Comparison of ENCODE assay signal across 20 cellular contexts in the genomic region with DNA sequence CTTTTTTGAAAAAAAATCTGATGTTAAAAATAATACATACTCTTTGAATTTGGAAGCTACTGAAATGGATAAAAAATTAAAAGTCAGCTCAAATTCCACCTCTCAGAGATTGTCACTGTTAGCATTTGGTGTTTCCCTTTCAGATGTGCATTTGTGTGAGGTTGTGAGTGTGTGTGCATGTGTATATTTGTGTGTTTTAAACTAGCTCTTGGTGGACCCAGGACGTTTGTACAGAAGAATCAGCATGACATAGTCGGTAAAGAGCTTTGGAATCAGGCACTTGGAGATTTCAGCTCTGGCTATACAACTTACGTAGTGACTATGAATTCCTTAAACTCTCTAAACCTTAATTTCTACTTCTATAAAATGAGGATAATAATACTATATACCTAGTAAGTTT.
"Had no signal": no experiment of that assay in that cellular context is flagged by ENCODE, and none has a peak within 500 bp of the region (broad histone marks: within the 10 kb centered on the region; RNA-seq: fewer than 3 reads in every experiment).

No MANE protein-coding gene starts in this region.

- DNase-seq: activated B cell treated with CpG ODN at 0.5 μM for 24 hours; activated CD4-positive, alpha-beta memory T cell treated with anti-CD3 and anti-CD28 coated beads for 36 hours; activated CD4-positive, alpha-beta T cell treated with anti-CD3 and anti-CD28 coated beads for 4 hours; activated naive CD4-positive, alpha-beta T cell; activated naive CD8-positive, alpha-beta T cell treated with anti-CD3 and anti-CD28 coated beads, Interleukin-2, amount 10 ng/mL, durations not matched to agents 7 days and 5 days; activated T-cell treated with anti-CD3 and anti-CD28 coated beads, Interleukin-2, amount 50 U/mL, for 1 hour; body of pancreas; effector memory CD8-positive, alpha-beta T cell; hippocampal formation; islet precursor cell; left colon; lower lobe of right lung; nephron progenitor cell; occipital lobe; posterior cingulate gyrus; retina; stimulated activated naive CD8-positive, alpha-beta T cell treated with anti-CD3 and anti-CD28 coated beads, Interleukin-15, Interleukin-2, amounts not matched to agents 100 U/mL and 50 U/mL, for 24 hours; uterus had no signal

- H3K9me3 ChIP-seq: body of pancreas, lower lobe of right lung, tibial nerve, uterus had no signal

- H3K27ac Mint-ChIP-seq: activated B cell treated with CpG ODN at 0.5 μM for 24 hours; activated CD4-positive, alpha-beta memory T cell treated with anti-CD3 and anti-CD28 coated beads for 36 hours; activated naive CD8-positive, alpha-beta T cell treated with anti-CD3 and anti-CD28 coated beads, Interleukin-2, amount 10 ng/mL, durations not matched to agents 7 days and 5 days; activated T-helper 17 cell treated with anti-CD3 and anti-CD28 coated beads, Interleukin-2, amount 50 U/mL, for 72 hours; effector memory CD8-positive, alpha-beta T cell; nephron progenitor cell had no signal

- H3K4me3 ChIP-seq: body of pancreas, lower lobe of right lung, tibial nerve, uterus had no signal

- H3K4me1 Mint-ChIP-seq: activated B cell treated with CpG ODN at 0.5 μM for 24 hours; activated T-helper 17 cell treated with anti-CD3 and anti-CD28 coated beads, Interleukin-2, amount 50 U/mL, for 72 hours had no signal

- H3K36me3 ChIP-seq: lower lobe of right lung, tibial nerve, uterus had no signal

- H3K27me3 Mint-ChIP-seq: activated B cell treated with CpG ODN at 0.5 μM for 24 hours; activated CD4-positive, alpha-beta memory T cell treated with anti-CD3 and anti-CD28 coated beads for 36 hours; activated T-helper 17 cell treated with anti-CD3 and anti-CD28 coated beads, Interleukin-2, amount 50 U/mL, for 72 hours had no signal

- H3K27me3 ChIP-seq: body of pancreas, tibial nerve, uterus had no signal

- H3K4me1 ChIP-seq: uterus had no signal

- H3K36me3 Mint-ChIP-seq: activated CD4-positive, alpha-beta memory T cell treated with anti-CD3 and anti-CD28 coated beads for 36 hours had no signal

- H3K9me3 Mint-ChIP-seq: activated B cell treated with CpG ODN at 0.5 μM for 24 hours; activated CD4-positive, alpha-beta memory T cell treated with anti-CD3 and anti-CD28 coated beads for 36 hours; activated naive CD8-positive, alpha-beta T cell treated with anti-CD3 and anti-CD28 coated beads, Interleukin-2, amount 10 ng/mL, durations not matched to agents 7 days and 5 days; activated T-helper 17 cell treated with anti-CD3 and anti-CD28 coated beads, Interleukin-2, amount 50 U/mL, for 72 hours; effector memory CD8-positive, alpha-beta T cell; nephron progenitor cell had no signal

- H3K4me3 Mint-ChIP-seq: activated B cell treated with CpG ODN at 0.5 μM for 24 hours; activated CD4-positive, alpha-beta memory T cell treated with anti-CD3 and anti-CD28 coated beads for 36 hours; activated naive CD8-positive, alpha-beta T cell treated with anti-CD3 and anti-CD28 coated beads, Interleukin-2, amount 10 ng/mL, durations not matched to agents 7 days and 5 days; activated T-helper 17 cell treated with anti-CD3 and anti-CD28 coated beads, Interleukin-2, amount 50 U/mL, for 72 hours; effector memory CD8-positive, alpha-beta T cell; nephron progenitor cell had no signal

- H3K27ac ChIP-seq: uterus had no signal

- ATAC-seq: activated T-helper 17 cell treated with anti-CD3 and anti-CD28 coated beads, Interleukin-2, amount 50 U/mL, for 72 hours; body of pancreas; effector memory CD8-positive, alpha-beta T cell; left colon; stimulated activated naive CD8-positive, alpha-beta T cell treated with anti-CD3 and anti-CD28 coated beads, Interleukin-15, Interleukin-2, amounts not matched to agents 100 U/mL and 50 U/mL, for 24 hours had no signal
